In the genomic region with DNA sequence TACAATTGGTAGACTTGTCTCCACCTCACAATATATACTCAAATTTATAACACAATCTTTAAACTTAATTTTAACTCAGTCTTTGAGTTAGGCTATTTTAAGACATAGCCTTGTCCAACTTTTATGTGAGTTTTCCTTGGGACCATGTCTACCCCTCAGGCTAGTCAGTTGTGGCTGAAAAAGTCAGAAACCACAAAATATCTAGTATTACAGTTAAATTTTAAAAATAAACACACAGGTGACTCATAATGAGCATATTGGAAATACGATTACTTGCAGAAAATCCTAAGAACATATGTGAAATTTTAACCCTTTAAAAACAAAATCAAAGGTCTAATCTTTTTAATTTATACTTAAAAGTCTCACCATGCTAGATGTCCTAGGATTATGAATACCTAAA, we compare ENCODE assay signal across 19 cellular contexts. TPM values are rescaled to one million over a fixed set of nuclear protein-coding genes. Genes with fewer than 3 reads are reported as not detected.
A peak's percentile ranks its signal among the peaks of the same experiment; 100 is the strongest.
DNase-seq lines count a peak whose midpoint lies in the region; ATAC-seq, FAIRE-seq and TF ChIP-seq lines count a peak whose summit lies in the region.
"Had no signal": no experiment of that assay in that cellular context is flagged by ENCODE, and none has a peak within 500 bp of the region (broad histone marks: within the 10 kb centered on the region; RNA-seq: fewer than 3 reads in every experiment).

No MANE protein-coding gene starts in this region.

- TF ChIP-seq CTCF in AG09309 (IDR thresholded peaks at IDR 0.05; ENCODE audit: control insufficient read depth, insufficient read depth, low read depth, low read length, missing control alignments) (no peak), bronchial epithelial cell (IDR thresholded peaks at IDR 0.05; ENCODE audit: insufficient read depth, low read length, severe bottlenecking) (no peak)

- H3K4me3 ChIP-seq in AG09309 (ENCODE audit: control insufficient read depth, low read depth, low read length) = no peak overlapping the region
- H3K4me3 ChIP-seq in bronchial epithelial cell (ENCODE audit: low read depth, low read length) = no peak overlapping the region

- no peaks in the 10 kb centered on the region for H3K27me3 ChIP-seq in bronchial epithelial cell (ENCODE audit: control insufficient read depth, insufficient read depth, low read length)

- ATAC-seq in GM21529 (IDR thresholded peaks at IDR 0.05; ENCODE audit: unreplicated experiment) (peak; percentile 58), Right ventricle myocardium superior (ENCODE audit: poor library complexity) (no peak)
- ATAC-seq: activated CD4-positive, CD25-positive, alpha-beta regulatory T cell treated with anti-CD3 and anti-CD28 coated beads, Interleukin-2, amount 50 U/mL, for 24 hours; left colon had no signal

- intact Hi-C loops in Right ventricle myocardium superior (cut with DNase I) = no loop called here

- FAIRE-seq in bronchial epithelial cell (lab: Jason Lieb, UNC) = no peak
- FAIRE-seq: endothelial cell of umbilical vein had no signal

- H3K36me3 ChIP-seq in bronchial epithelial cell (ENCODE audit: control insufficient read depth, insufficient read depth, low read length) = no peaks in the 10 kb centered on the region

- DNase-seq in AG09309 (ENCODE audit: low read depth) (peak; percentile 5), HS-5 (ENCODE audit: low read depth) (peak; percentile 37), bronchial epithelial cell (ENCODE audit: low read depth) (peak; percentile 20), NCI-H1417 (lab: John Stamatoyannopoulos, UW) (no peak), Right ventricle myocardium superior (no peak), NCI-H1694 treated with DMSO at 0.1 percent for 48 hours (lab: John Stamatoyannopoulos, UW) (no peak)
- no peak for DNase-seq in stimulated activated CD4-positive, alpha-beta T cell treated with anti-CD3 and anti-CD28 coated beads, Interleukin-4, amount 100 ng/mL, for 1 hour
- DNase-seq: activated CD8-positive, alpha-beta memory T cell treated with anti-CD3 and anti-CD28 coated beads, Interleukin-2, amount 50 U/mL, for 48 hours; activated naive CD4-positive, alpha-beta T cell treated with anti-CD3 and anti-CD28 coated beads, Interleukin-2, amount 50 U/mL, for 16 hours; Calu3; cerebellar nuclear complex; head of caudate nucleus; left colon; NCI-H187 treated with DMSO at 0.1 percent for 48 hours; NCI-H524 had no signal

RNA-seq across cellular contexts. Expression of gene ASB17, which starts 4.8 kb away (rescaled TPM):
- not detected in 2 replicates for total RNA-seq in bronchial epithelial cell
- total RNA-seq in Right ventricle myocardium superior = not detected
- total RNA-seq: Calu3, endothelial cell of umbilical vein, left colon, mucosa of gallbladder had no signal

Comparison
In these comparisons a context has a peak if more than half of its experiments do, and no peak if none do; other contexts are left out.
1. DNase-seq: peak in AG09309 (single experiment), HS-5 (single experiment) and bronchial epithelial cell (single experiment); none in stimulated activated CD4-positive, alpha-beta T cell treated with anti-CD3 and anti-CD28 coated beads, Interleukin-4, amount 100 ng/mL, for 1 hour (single experiment), NCI-H1417 (0 of 3), Right ventricle myocardium superior (single experiment) and NCI-H1694 treated with DMSO at 0.1 percent for 48 hours (single experiment).